In the genomic region with DNA sequence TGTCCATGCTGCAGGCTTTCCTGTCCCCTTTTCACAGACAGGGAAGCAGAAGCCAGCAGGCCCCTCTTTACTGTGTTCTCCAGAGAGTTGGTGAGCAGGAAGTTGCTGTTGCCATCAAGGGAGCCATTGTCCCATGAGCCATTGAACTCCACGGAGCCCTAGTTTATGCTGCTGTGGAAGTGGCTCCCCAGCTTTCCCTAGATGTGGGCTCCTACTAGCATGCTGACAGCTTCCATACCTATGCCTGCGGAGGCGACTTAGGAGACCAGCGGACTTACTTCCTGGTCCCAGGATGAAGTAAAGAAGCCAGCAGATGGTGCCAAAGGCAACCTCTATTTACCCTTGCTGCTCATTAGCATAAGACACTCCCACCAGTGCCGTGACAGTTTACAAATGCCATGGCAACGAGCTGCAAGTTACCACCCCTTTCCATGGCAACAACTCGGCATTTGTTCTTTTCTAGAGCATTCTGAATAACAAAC, we compare ENCODE assay signal across 8 cellular contexts. TPM values are rescaled to one million over a fixed set of nuclear protein-coding genes. Genes with fewer than 3 reads are reported as not detected.
DNase-seq lines count a peak whose midpoint lies in the region; ATAC-seq and TF ChIP-seq lines count a peak whose summit lies in the region.

No MANE protein-coding gene starts in this region.

- TF ChIP-seq POLR2A in erythroblast (IDR thresholded peaks at IDR 0.05; ENCODE audit: low read length): no peak

- WGBS in aorta, 2 donors: 18 to 24% methylated on average over 7 of the region's 7 CpGs

- no peak overlapping the region for H3K27ac ChIP-seq in cardiac muscle cell
- no peak overlapping the region for H3K27ac ChIP-seq in left ventricle myocardium inferior (replicated peaks)
- H3K27ac ChIP-seq in aorta (ENCODE audit: low read depth in 1 of 2, low read length in 2 of 2): no peak overlapping the region

- H3K9me3 ChIP-seq in cardiac muscle cell (ENCODE audit: low read depth) (no peaks in the 10 kb centered on the region), left ventricle myocardium inferior (replicated peaks) (peaks cover 23% of the 10 kb centered on the region), aorta (ENCODE audit: control insufficient read depth, low read length) (peaks cover 4% of the 10 kb centered on the region)

- H3K4me1 ChIP-seq in cardiac muscle cell (ENCODE audit: low read depth) (no peaks in the 10 kb centered on the region), left ventricle myocardium inferior (no peaks in the 10 kb centered on the region), aorta (ENCODE audit: control insufficient read depth in 1 of 2, insufficient read depth in 2 of 2, low read length in 2 of 2) (no peaks in the 10 kb centered on the region)

- ATAC-seq in aorta (ENCODE audit: low FRiP score): no peak

- H3K4me3 ChIP-seq in cardiac muscle cell (no peak overlapping the region), left ventricle myocardium inferior (no peak overlapping the region), retinal pigment epithelial cell (ENCODE audit: low read length) (no peak overlapping the region), aorta (ENCODE audit: low read length in 2 of 2) (no peak overlapping the region)

- H3K27me3 ChIP-seq in cardiac muscle cell (no peaks in the 10 kb centered on the region), left ventricle myocardium inferior (ENCODE audit: low read depth) (peaks cover 21% of the 10 kb centered on the region), aorta (ENCODE audit: control insufficient read depth in 1 of 2, insufficient read depth in 2 of 2, low read length in 1 of 2) (no peaks in the 10 kb centered on the region)

- intact Hi-C loops in left ventricle myocardium inferior (cut with micrococcal nuclease): no loop called here
- intact Hi-C loops in aorta (cut with DNase I): no loop called here
- intact Hi-C loops in posterior vena cava (cut with DNase I): no loop called here

- TF ChIP-seq CTCF in cardiac muscle cell (IDR thresholded peaks at IDR 0.05; ENCODE audit: low read depth, low read length): peak; percentile 26
- no peak for TF ChIP-seq CTCF in left ventricle myocardium inferior (IDR thresholded peaks at IDR 0.05; ENCODE audit: borderline replicate concordance)
- peak; percentile 18 for TF ChIP-seq CTCF in retinal pigment epithelial cell (conservative IDR thresholded peaks at IDR 0.05; ENCODE audit: low read depth, low read length)

- H3K36me3 ChIP-seq in cardiac muscle cell (no peaks in the 10 kb centered on the region), left ventricle myocardium inferior (no peaks in the 10 kb centered on the region), aorta (ENCODE audit: control insufficient read depth in 1 of 2, insufficient read depth in 2 of 2, low read length in 1 of 2) (no peaks in the 10 kb centered on the region)

- DNase-seq in cardiac muscle cell (ENCODE audit: low read depth in 1 of 2, low spot score in 1 of 2) (peak; percentile 43 to 86), left ventricle myocardium inferior (no peak), NCI-H774 (lab: John Stamatoyannopoulos, UW) (peak; percentile 86), erythroblast (lab: John Stamatoyannopoulos, UW) (peak; percentile 32 to 52), retinal pigment epithelial cell (ENCODE audit: low read depth) (no peak), aorta (no peak), posterior vena cava (ENCODE audit: low spot score) (no peak)
- no peak for DNase-seq in NK-92 treated with Interleukin-12 subunit alpha and Interleukin-12 subunit beta, amount 100 ng/mL, for 24 hours (lab: John Stamatoyannopoulos, UW)

RNA-seq across cellular contexts. Expression of gene FKBP1A, which starts 30.8 kb away (rescaled TPM):
- 95.1 and 122 TPM in 2 replicates for total RNA-seq in cardiac muscle cell
- polyA plus RNA-seq in cardiac muscle cell: 129 and 162 TPM in 2 replicates
- 124 TPM for total RNA-seq in left ventricle myocardium inferior
- total RNA-seq in aorta: 100 to 1,000 TPM; 249 to 273 TPM
- polyA plus RNA-seq in aorta: 100 to 1,000 TPM; 105 to 202 TPM
- total RNA-seq in posterior vena cava: 100 to 1,000 TPM; 239 to 274 TPM

RNA-seq across cellular contexts. Expression of gene NSFL1C, which starts 43.0 kb away (rescaled TPM):
- total RNA-seq in cardiac muscle cell (46.2 and 51.6 TPM in 2 replicates), left ventricle myocardium inferior (56.6 TPM), aorta (10 to 100 TPM; 61.3 to 71.3 TPM), posterior vena cava (10 to 100 TPM; 58.7 to 62.0 TPM)
- polyA plus RNA-seq in cardiac muscle cell (85.8 and 102 TPM in 2 replicates), aorta (10 to 100 TPM; 35.6 to 59.7 TPM)

Comparison
In these comparisons a context has a peak if more than half of its experiments do, and no peak if none do; other contexts are left out.
1. DNase-seq: peak in cardiac muscle cell (2 of 2), NCI-H774 (single experiment) and erythroblast (2 of 2); none in left ventricle myocardium inferior (single experiment), retinal pigment epithelial cell (single experiment), aorta (0 of 2), NK-92 treated with Interleukin-12 subunit alpha and Interleukin-12 subunit beta, amount 100 ng/mL, for 24 hours (single experiment) and posterior vena cava (single experiment).